In genomic region chr17:1002412-1002753, GRCh38 we compare ENCODE assay signal across 12 cellular contexts. TPM values are rescaled to one million over a fixed set of nuclear protein-coding genes. Genes with fewer than 3 reads are reported as not detected.
DNase-seq lines count a peak whose midpoint lies in the region; ATAC-seq and TF ChIP-seq lines count a peak whose summit lies in the region.
"Had no signal": no experiment of that assay in that cellular context is flagged by ENCODE, and none has a peak within 500 bp of the region (broad histone marks: within the 10 kb centered on the region; RNA-seq: fewer than 3 reads in every experiment).

No MANE protein-coding gene starts in this region.

- H3K36me3 Mint-ChIP-seq in stimulated activated memory B cell treated with anti-CD40 and anti-IgM and Interleukin-4, amounts not matched to agents 10 μg/mL and 1 μg/mL and 100 μg/mL, for 72 hours = peaks cover 41% of the 10 kb centered on the region

- H3K27me3 ChIP-seq in SJCRH30 (no peaks in the 10 kb centered on the region), neutrophil (no peaks in the 10 kb centered on the region)
- H3K27me3 ChIP-seq: BLaER1 treated with 17β-estradiol and CSF1 and Interleukin-3, amounts not matched to agents 10 nM and 100 nM had no signal

- H3K4me1 Mint-ChIP-seq in stimulated activated memory B cell treated with anti-CD40 and anti-IgM and Interleukin-4, amounts not matched to agents 10 μg/mL and 1 μg/mL and 100 μg/mL, for 72 hours = peaks cover 22% of the 10 kb centered on the region

- no peak overlapping the region for H3K4me3 ChIP-seq in SJCRH30
- H3K4me3 ChIP-seq in neutrophil (ENCODE audit: low read depth in 1 of 2, low read length in 1 of 2) = no peak overlapping the region
- H3K4me3 ChIP-seq: BLaER1 treated with 17β-estradiol and CSF1 and Interleukin-3, amounts not matched to agents 10 nM and 100 nM had no signal

- TF ChIP-seq CTCF in 22Rv1 (IDR thresholded peaks at IDR 0.05) (no peak), neutrophil (IDR thresholded peaks at IDR 0.05) (no peak)

- no peaks in the 10 kb centered on the region for H3K27me3 Mint-ChIP-seq in stimulated activated memory B cell treated with anti-CD40 and anti-IgM and Interleukin-4, amounts not matched to agents 10 μg/mL and 1 μg/mL and 100 μg/mL, for 72 hours
- H3K27me3 Mint-ChIP-seq: activated B cell treated with CpG ODN at 0.5 μM for 24 hours; activated naive CD4-positive, alpha-beta T cell treated with anti-CD3 and anti-CD28 coated beads, Interleukin-2, amount 50 U/mL, for 24 hours had no signal

- ATAC-seq in stimulated activated memory B cell treated with anti-CD40 and anti-IgM and Interleukin-4, amounts not matched to agents 10 μg/mL and 1 μg/mL and 100 μg/mL, for 72 hours = no peak
- no peak for ATAC-seq in HG02884 (IDR thresholded peaks at IDR 0.05; ENCODE audit: unreplicated experiment)

- no peaks in the 10 kb centered on the region for H3K9me3 Mint-ChIP-seq in stimulated activated memory B cell treated with anti-CD40 and anti-IgM and Interleukin-4, amounts not matched to agents 10 μg/mL and 1 μg/mL and 100 μg/mL, for 72 hours
- H3K9me3 Mint-ChIP-seq: activated B cell treated with CpG ODN at 0.5 μM for 24 hours; activated naive CD4-positive, alpha-beta T cell treated with anti-CD3 and anti-CD28 coated beads, Interleukin-2, amount 50 U/mL, for 24 hours had no signal

- no peak overlapping the region for H3K4me3 Mint-ChIP-seq in stimulated activated memory B cell treated with anti-CD40 and anti-IgM and Interleukin-4, amounts not matched to agents 10 μg/mL and 1 μg/mL and 100 μg/mL, for 72 hours
- H3K4me3 Mint-ChIP-seq: activated B cell treated with CpG ODN at 0.5 μM for 24 hours; activated naive CD4-positive, alpha-beta T cell treated with anti-CD3 and anti-CD28 coated beads, Interleukin-2, amount 50 U/mL, for 24 hours had no signal

- H3K36me3 ChIP-seq in SJCRH30 (peaks cover 27% of the 10 kb centered on the region), neutrophil (peaks cover 72% of the 10 kb centered on the region)

- H3K9me3 ChIP-seq in SJCRH30 (replicated peaks) (no peaks in the 10 kb centered on the region), neutrophil (no peaks in the 10 kb centered on the region)
- H3K9me3 ChIP-seq: BLaER1 treated with 17β-estradiol and CSF1 and Interleukin-3, amounts not matched to agents 10 nM and 100 nM had no signal

- H3K4me1 ChIP-seq in SJCRH30 (peaks cover 36% of the 10 kb centered on the region), neutrophil (ENCODE audit: control insufficient read depth in 1 of 2, insufficient read depth in 1 of 2, low read depth in 1 of 2, low read length in 1 of 2) (peaks cover 8 to 9% of the 10 kb centered on the region in 2 experiments)

- DNase-seq in SJCRH30 (no peak), fibroblast of gingiva (ENCODE audit: low read depth) (peak; percentile 27), NCI-H2107 treated with DMSO at 0.1 percent for 48 hours (lab: John Stamatoyannopoulos, UW; ENCODE audit: unreplicated experiment) (no peak), COLO668 (lab: John Stamatoyannopoulos, UW; ENCODE audit: unreplicated experiment) (no peak)
- DNase-seq: activated B cell treated with CpG ODN at 0.5 μM for 24 hours, NCI-H2107 had no signal

- no peak overlapping the region for H3K27ac Mint-ChIP-seq in stimulated activated memory B cell treated with anti-CD40 and anti-IgM and Interleukin-4, amounts not matched to agents 10 μg/mL and 1 μg/mL and 100 μg/mL, for 72 hours
- H3K27ac Mint-ChIP-seq: activated B cell treated with CpG ODN at 0.5 μM for 24 hours; activated naive CD4-positive, alpha-beta T cell treated with anti-CD3 and anti-CD28 coated beads, Interleukin-2, amount 50 U/mL, for 24 hours had no signal

- H3K27ac ChIP-seq in 22Rv1 (0 out of 2 replicates have a peak overlapping the region, but pooled peaks have one; percentile 8), SJCRH30 (peak overlapping the region; percentile 93), neutrophil (peak overlapping the region; percentile 2)
- H3K27ac ChIP-seq: BLaER1 treated with 17β-estradiol and CSF1 and Interleukin-3, amounts not matched to agents 10 nM and 100 nM had no signal

RNA-seq across cellular contexts. Expression of gene TIMM22, which starts 5.5 kb away (rescaled TPM):
- 15.6 and 17.4 TPM in 2 replicates for total RNA-seq in SJCRH30 (2014; rRNA removed; shearing (Covaris generic))

RNA-seq across cellular contexts. Expression of gene NXN, which starts 22.8 kb away (rescaled TPM):
- total RNA-seq in SJCRH30 (2014; rRNA removed; shearing (Covaris generic)) = 32.8 and 35.2 TPM in 2 replicates

Comparison
In these comparisons a context has a peak if more than half of its experiments do, and no peak if none do; other contexts are left out.
1. H3K27ac ChIP-seq: peak in every context shown above with its lines; median percentile 93 in SJCRH30; 8 in 22Rv1; 2 in neutrophil.